12 cellular contexts compared by ENCODE assay signal in genomic region chr17:34327595-34327994, GRCh38. TPM values are rescaled to one million over a fixed set of nuclear protein-coding genes. Genes with fewer than 3 reads are reported as not detected.
DNase-seq lines count a peak whose midpoint lies in the region; ATAC-seq, FAIRE-seq and TF ChIP-seq lines count a peak whose summit lies in the region.
"Not testable (repeated sequence)": the region's sequence is repeated elsewhere in the genome, so short reads cannot be mapped to it uniquely, and the experiment has no call there.
"Had no signal": no experiment of that assay in that cellular context is flagged by ENCODE, and none has a peak within 500 bp of the region (broad histone marks: within the 10 kb centered on the region; RNA-seq: fewer than 3 reads in every experiment).

No MANE protein-coding gene starts in this region.

- not testable (repeated sequence) for H3K4me1 ChIP-seq in gastroesophageal sphincter, uterus

- TF ChIP-seq CTCF in AG04450 (IDR thresholded peaks at IDR 0.05; ENCODE audit: low read depth, low read length); fibroblast of pulmonary artery (IDR thresholded peaks at IDR 0.05; ENCODE audit: low read length, missing control alignments); gastroesophageal sphincter (IDR thresholded peaks at IDR 0.05); uterus (IDR thresholded peaks at IDR 0.05): not testable (repeated sequence)

- intact Hi-C loops in uterus (cut with DNase I; ENCODE audit: low total_unique reads): not testable (repeated sequence)

- FAIRE-seq in endometrium (lab: Jason Lieb, UNC): peak; percentile 88

- not testable (repeated sequence) for H3K4me3 ChIP-seq in AG04450 (ENCODE audit: low read depth, low read length); fibroblast of pulmonary artery (replicated peaks; ENCODE audit: low read depth, low read length); gastroesophageal sphincter; uterus

- TF ChIP-seq POLR2A in gastroesophageal sphincter (IDR thresholded peaks at IDR 0.05); uterus (IDR thresholded peaks at IDR 0.05): not testable (repeated sequence)

- DNase-seq in AG04450 (ENCODE audit: low read depth, low spot score) (peak; percentile 26), HCEC 1CT (peak; percentile 69), RPMI7951 (ENCODE audit: low read depth) (peak; percentile 58), fibroblast of pulmonary artery (ENCODE audit: low read depth) (peak; percentile 80), iris pigment epithelial cell (ENCODE audit: low read depth) (peak; percentile 62), uterus (peak; percentile 41 to 42)

- H3K27me3 ChIP-seq in AG04450 (ENCODE audit: control insufficient read depth, insufficient read depth, low read length); gastroesophageal sphincter; uterus: not testable (repeated sequence)

- peak; percentile 41 for ATAC-seq in gastroesophageal sphincter

- WGBS in gastroesophageal sphincter (ENCODE audit: low coverage in 1 of 2), 2 donors: 42 to 52% methylated on average over 5 of the region's 5 CpGs

- CTCF ChIA-PET in AG04450 (lab: Charles Lee): interaction anchor here (1.0 to 8.6 kb wide), 2 partner anchors 34 to 127 kb away, joined by 5 to 80 read pairs; partner anchors contain the start of gene CCL1

- POLR2A ChIA-PET in AG04450 (lab: Yijun Ruan, JAX): interaction anchor here (0.6 kb wide), 1 partner anchor 72 kb away, joined by 3 read pairs; the partner anchor contains the start of gene CCL2

- H3K9me3 ChIP-seq in AG04450 (ENCODE audit: control insufficient read depth, insufficient read depth, low read length); uterus: not testable (repeated sequence)
- peaks cover 0 to 13% (median 0%) of the 10 kb centered on the region in 3 donors for H3K9me3 ChIP-seq in gastroesophageal sphincter

- TF ChIP-seq EP300 in gastroesophageal sphincter (IDR thresholded peaks at IDR 0.05): not testable (repeated sequence)

- H3K36me3 ChIP-seq in gastroesophageal sphincter, uterus: not testable (repeated sequence)

- H3K27ac ChIP-seq in AG04450 (ENCODE audit: low read depth, low read length); gastroesophageal sphincter; uterus: not testable (repeated sequence)

RNA-seq across cellular contexts. Expression of gene CCL8, which starts 8.4 kb away (rescaled TPM):
- 0.06 TPM in 1 of 2 replicates, not detected in the other for polyA plus RNA-seq in AG04450 (2011; rRNA removed)
- polyA minus RNA-seq in AG04450 (2011; rRNA and poly(A)+ RNA removed): not detected in 2 replicates
- total RNA-seq in RPMI7951 (2014; rRNA removed; shearing (Covaris generic)): not detected in 2 replicates
- total RNA-seq in gastroesophageal sphincter: under 1 TPM in 2 of 4 donors, not detected in 2; 0.27 to 0.81 TPM
- total RNA-seq in uterus: under 1 TPM in 1 of 4 donors, not detected in 3; 0.70 TPM
- total RNA-seq: A673; CD4-positive, CD25-positive, alpha-beta regulatory T cell; G401; GM12878 had no signal
- polyA plus RNA-seq: CD4-positive, CD25-positive, alpha-beta regulatory T cell; GM12878 had no signal

RNA-seq across cellular contexts. Expression of gene CCL13, which starts 28.7 kb away (rescaled TPM):
- 0.16 TPM in 1 of 2 replicates, not detected in the other for polyA plus RNA-seq in AG04450 (2011; rRNA removed)
- 0.52 TPM in 1 of 2 replicates, not detected in the other for polyA minus RNA-seq in AG04450 (2011; rRNA and poly(A)+ RNA removed)
- total RNA-seq in RPMI7951 (2014; rRNA removed; shearing (Covaris generic)): not detected in 2 replicates
- total RNA-seq in gastroesophageal sphincter: 1 to 10 TPM in 3 of 4 donors, not detected in 1; 1.7 to 4.3 (median 2.3) TPM
- total RNA-seq in uterus: 1 to 10 TPM in 2 of 4 donors, not detected in 2; 3.0 to 4.1 TPM
- total RNA-seq: A673; CD4-positive, CD25-positive, alpha-beta regulatory T cell; G401; GM12878 had no signal
- polyA plus RNA-seq: CD4-positive, CD25-positive, alpha-beta regulatory T cell; GM12878 had no signal

RNA-seq across cellular contexts. Expression of gene CCL1, which starts 35.4 kb away (rescaled TPM):
- polyA plus RNA-seq in AG04450 (2011; rRNA removed): not detected in 2 replicates
- polyA minus RNA-seq in AG04450 (2011; rRNA and poly(A)+ RNA removed): not detected in 2 replicates
- total RNA-seq in RPMI7951 (2014; rRNA removed; shearing (Covaris generic)): not detected in 2 replicates
- total RNA-seq in gastroesophageal sphincter (not detected), uterus (not detected)
- total RNA-seq: A673; CD4-positive, CD25-positive, alpha-beta regulatory T cell; G401 had no signal
- polyA plus RNA-seq: CD4-positive, CD25-positive, alpha-beta regulatory T cell had no signal

RNA-seq across cellular contexts. Expression of gene CCL11, which starts 42.1 kb away (rescaled TPM):
- 0.73 and 0.89 TPM in 2 replicates for polyA plus RNA-seq in AG04450 (2011; rRNA removed)
- 0.55 TPM in 1 of 2 replicates, not detected in the other for polyA minus RNA-seq in AG04450 (2011; rRNA and poly(A)+ RNA removed)
- not detected in 2 replicates for total RNA-seq in RPMI7951 (2014; rRNA removed; shearing (Covaris generic))
- total RNA-seq in gastroesophageal sphincter (1 to 10 TPM; 2.0 to 4.5 (median 2.7) TPM), uterus (1 to 10 TPM in 1 of 4 donors, not detected in 3; 4.9 TPM)
- total RNA-seq: A673; CD4-positive, CD25-positive, alpha-beta regulatory T cell; G401; GM12878 had no signal
- polyA plus RNA-seq: CD4-positive, CD25-positive, alpha-beta regulatory T cell; GM12878 had no signal

RNA-seq across cellular contexts. Expression of gene CCL7, which starts 57.6 kb away (rescaled TPM):
- 0.50 and 0.62 TPM in 2 replicates for polyA plus RNA-seq in AG04450 (2011; rRNA removed)
- not detected in 2 replicates for polyA minus RNA-seq in AG04450 (2011; rRNA and poly(A)+ RNA removed)
- total RNA-seq in RPMI7951 (2014; rRNA removed; shearing (Covaris generic)): 0.68 TPM in 1 of 2 replicates, not detected in the other
- 1 to 10 TPM in 1 of 4 donors, not detected in 3; 2.2 TPM for total RNA-seq in gastroesophageal sphincter
- not detected for total RNA-seq in uterus
- total RNA-seq: A673; CD4-positive, CD25-positive, alpha-beta regulatory T cell; G401; GM12878 had no signal
- polyA plus RNA-seq: CD4-positive, CD25-positive, alpha-beta regulatory T cell; GM12878 had no signal

Comparison
In these comparisons a context has a peak if more than half of its experiments do, and no peak if none do; other contexts are left out.
1. DNase-seq: peak in every context shown above with its lines; median percentile 80 in fibroblast of pulmonary artery; 69 in HCEC 1CT; 62 in iris pigment epithelial cell; 58 in RPMI7951; 42 in uterus; 26 in AG04450.